ENCODE assay signal across 1 cellular context in the genomic region with DNA sequence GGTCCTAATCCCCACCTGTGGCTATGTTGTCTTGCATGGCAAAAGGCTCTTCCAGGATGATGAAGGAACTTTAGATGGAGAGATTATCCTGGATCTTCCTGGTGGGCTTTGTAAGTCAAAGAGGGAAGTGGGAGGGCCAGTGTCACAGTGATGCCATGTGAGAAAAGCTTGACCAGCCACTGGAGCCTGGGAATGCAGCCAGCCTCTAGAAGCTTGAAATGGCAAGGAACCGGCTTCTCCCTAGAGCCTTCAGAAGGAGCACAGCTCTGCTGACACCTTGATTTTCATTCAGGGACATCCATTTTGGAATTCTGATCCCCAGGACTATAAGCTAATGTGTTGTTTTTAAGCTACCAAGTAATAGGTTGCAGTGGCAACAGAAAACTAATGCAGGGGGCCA.
TF ChIP-seq lines count a peak whose summit lies in the region.

No MANE protein-coding gene starts in this region.

TF ChIP-seq in IMR-90, 13 proteins besides CTCF, POLR2A, EP300 and RAD21 (continued from another document):
- no peak for TF ChIP-seq SMC3 (IDR thresholded peaks at IDR 0.05; ENCODE audit: low read depth, low read length)
- TF ChIP-seq RCOR1 (IDR thresholded peaks at IDR 0.05; ENCODE audit: insufficient replicate concordance, low read length), result no peak
- TF ChIP-seq MXI1 (IDR thresholded peaks at IDR 0.05; ENCODE audit: borderline replicate concordance, low read depth, low read length), result no peak
- no peak for TF ChIP-seq BHLHE40 (IDR thresholded peaks at IDR 0.05; ENCODE audit: low read depth, low read length)
- TF ChIP-seq MAFK (IDR thresholded peaks at IDR 0.05; ENCODE audit: low read depth, low read length), result no peak
- TF ChIP-seq, protein P1, sequence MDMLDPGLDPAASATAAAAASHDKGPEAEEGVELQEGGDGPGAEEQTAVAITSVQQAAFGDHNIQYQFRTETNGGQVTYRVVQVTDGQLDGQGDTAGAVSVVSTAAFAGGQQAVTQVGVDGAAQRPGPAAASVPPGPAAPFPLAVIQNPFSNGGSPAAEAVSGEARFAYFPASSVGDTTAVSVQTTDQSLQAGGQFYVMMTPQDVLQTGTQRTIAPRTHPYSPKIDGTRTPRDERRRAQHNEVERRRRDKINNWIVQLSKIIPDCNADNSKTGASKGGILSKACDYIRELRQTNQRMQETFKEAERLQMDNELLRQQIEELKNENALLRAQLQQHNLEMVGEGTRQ (IDR thresholded peaks at IDR 0.05; ENCODE audit: low read depth, low read length), result no peak
- no peak for TF ChIP-seq RFX5 (IDR thresholded peaks at IDR 0.05; ENCODE audit: low read depth, low read length)
